In the genomic region with DNA sequence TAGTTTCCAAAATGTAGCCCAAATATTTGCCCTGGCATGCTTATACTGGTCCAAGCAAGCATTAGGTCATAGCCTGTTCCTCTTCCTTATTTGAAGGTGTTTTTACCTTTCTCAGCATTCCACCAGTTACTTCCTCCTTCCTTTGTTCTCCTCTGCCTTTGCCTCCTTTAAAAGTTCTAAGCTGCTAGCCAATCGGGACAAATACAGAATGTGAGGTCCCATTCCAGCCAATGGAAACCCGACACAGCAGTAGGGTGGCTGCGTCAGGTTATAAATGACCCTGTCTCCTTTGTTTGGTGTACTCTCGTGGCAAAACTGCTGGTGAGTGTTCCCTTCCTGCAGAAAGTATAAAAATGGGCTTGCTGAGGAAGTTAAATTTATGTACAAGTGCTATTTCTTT, we compare ENCODE assay signal across 4 cellular contexts.
DNase-seq lines count a peak whose midpoint lies in the region; ATAC-seq, FAIRE-seq and TF ChIP-seq lines count a peak whose summit lies in the region.
"Not testable (repeated sequence)": the region's sequence is repeated elsewhere in the genome, so short reads cannot be mapped to it uniquely, and the experiment has no call there.

No MANE protein-coding gene starts in this region.

- not testable (repeated sequence) for H3K79me2 ChIP-seq in neural progenitor cell (ENCODE audit: low read depth)

- H3K4me1 ChIP-seq in foreskin keratinocyte, result peaks cover 15% of the 10 kb centered on the region
- not testable (repeated sequence) for H3K4me1 ChIP-seq in neural progenitor cell

- H2AFZ ChIP-seq in neural progenitor cell (replicated peaks), result peak overlapping the region; percentile 53

- not testable (repeated sequence) for H3K27me3 ChIP-seq in bronchial epithelial cell (ENCODE audit: control insufficient read depth, insufficient read depth, low read length); foreskin keratinocyte; neural progenitor cell

- peak overlapping the region; percentile 58 for H3K27ac ChIP-seq in epithelial cell of prostate
- not testable (repeated sequence) for H3K27ac ChIP-seq in foreskin keratinocyte, neural progenitor cell

- not testable (repeated sequence) for H3K9me3 Mint-ChIP-seq in neural progenitor cell

- not testable (repeated sequence) for H3K27me3 Mint-ChIP-seq in neural progenitor cell (ENCODE audit: insufficient read depth, low read depth)

- not testable (repeated sequence) for H3K9ac ChIP-seq in neural progenitor cell

- not testable (repeated sequence) for H3K36me3 ChIP-seq in bronchial epithelial cell (ENCODE audit: control insufficient read depth, insufficient read depth, low read length); neural progenitor cell

- not testable (repeated sequence) for H3K36me3 Mint-ChIP-seq in neural progenitor cell

- H4K20me1 ChIP-seq in neural progenitor cell (ENCODE audit: low read depth), result not testable (repeated sequence)

- not testable (repeated sequence) for H3K4me2 ChIP-seq in neural progenitor cell

- H3K9me3 ChIP-seq in neural progenitor cell (ENCODE audit: low read depth), result not testable (repeated sequence)

- ATAC-seq in foreskin keratinocyte, result not testable (repeated sequence)

- H3K4me3 Mint-ChIP-seq in neural progenitor cell, result not testable (repeated sequence)

- H3K4me1 Mint-ChIP-seq in neural progenitor cell, result not testable (repeated sequence)

- not testable (repeated sequence) for TF ChIP-seq CTCF in bronchial epithelial cell (IDR thresholded peaks at IDR 0.05; ENCODE audit: insufficient read depth, low read length, severe bottlenecking); foreskin keratinocyte (conservative IDR thresholded peaks at IDR 0.05); neural progenitor cell (IDR thresholded peaks at IDR 0.05)

- not testable (repeated sequence) for H3F3A ChIP-seq in neural progenitor cell (ENCODE audit: low read depth)

- not testable (repeated sequence) for H3K27ac Mint-ChIP-seq in neural progenitor cell

- FAIRE-seq in bronchial epithelial cell (lab: Jason Lieb, UNC), result not testable (repeated sequence)

- not testable (repeated sequence) for H3K4me3 ChIP-seq in bronchial epithelial cell (ENCODE audit: low read depth, low read length); neural progenitor cell

- DNase-seq in bronchial epithelial cell (ENCODE audit: low read depth) (peak; percentile 59), foreskin keratinocyte (peak; percentile 45 to 53)
- not testable (repeated sequence) for DNase-seq in epithelial cell of prostate (ENCODE audit: low read depth, low spot score); neural progenitor cell (ENCODE audit: low spot score)
